Comparison of ENCODE assay signal across 18 cellular contexts in genomic region chr1:232902766-232903357, GRCh38. TPM values are rescaled to one million over a fixed set of nuclear protein-coding genes. Genes with fewer than 3 reads are reported as not detected.
DNase-seq lines count a peak whose midpoint lies in the region; ATAC-seq and TF ChIP-seq lines count a peak whose summit lies in the region.
"Had no signal": no experiment of that assay in that cellular context is flagged by ENCODE, and none has a peak within 500 bp of the region (broad histone marks: within the 10 kb centered on the region; RNA-seq: fewer than 3 reads in every experiment).

No MANE protein-coding gene starts in this region.

- peak; percentile 62 for DNase-seq in SK-N-DZ (ENCODE audit: low spot score)
- DNase-seq in left colon = peak; percentile 64 to 72
- no peak for DNase-seq in psoas muscle
- no peak for DNase-seq in activated CD8-positive, alpha-beta memory T cell treated with anti-CD3 and anti-CD28 coated beads, Interleukin-2, amount 50 U/mL, for 48 hours
- DNase-seq: ACHN; BE2C; C1 segment of cervical spinal cord; CD4-positive, CD25-positive, alpha-beta regulatory T cell; CD8-positive, alpha-beta memory T cell; COR-L47; GM23248; KBM-7 had no signal

- H3K36me3 ChIP-seq in psoas muscle (ENCODE audit: insufficient read depth in 1 of 2, low read depth in 1 of 2) = no peaks in the 10 kb centered on the region
- H3K36me3 ChIP-seq: BE2C, HAP-1 had no signal

- peaks cover 37% of the 10 kb centered on the region for H3K4me1 Mint-ChIP-seq in nephron
- H3K4me1 Mint-ChIP-seq: IgD-negative memory B cell had no signal

- H3K27me3 Mint-ChIP-seq in nephron (ENCODE audit: low read depth) = peaks cover 7% of the 10 kb centered on the region

- no peaks in the 10 kb centered on the region for H3K9me3 Mint-ChIP-seq in nephron
- H3K9me3 Mint-ChIP-seq: CD4-positive, CD25-positive, alpha-beta regulatory T cell; CD8-positive, alpha-beta memory T cell; IgD-negative memory B cell had no signal

- H3K27me3 ChIP-seq in psoas muscle (ENCODE audit: insufficient read depth in 3 of 3, low read length in 2 of 3) = no peaks in the 10 kb centered on the region
- H3K27me3 ChIP-seq: BE2C had no signal

- peak overlapping the region in 2 of 3 experiments; percentile 67 to 72 for H3K27ac Mint-ChIP-seq in nephron

- WGBS in psoas muscle, 3 donors = 76 to 82% (median 76%) methylated on average over 4 of the region's 4 CpGs

- no peak overlapping the region for H3K27ac ChIP-seq in psoas muscle
- H3K27ac ChIP-seq: GM23248, HL-60 had no signal

- intact Hi-C loops in left colon (cut with DNase I, micrococcal nuclease) = no loop called here
- intact Hi-C loops in psoas muscle (cut with DNase I) = no loop called here

- ATAC-seq in left colon (peak; percentile 77), GM21723 (IDR thresholded peaks at IDR 0.05; ENCODE audit: unreplicated experiment) (no peak), psoas muscle (no peak), HG02884 (IDR thresholded peaks at IDR 0.05; ENCODE audit: unreplicated experiment) (no peak)

- no peak for TF ChIP-seq CTCF in nephron (IDR thresholded peaks at IDR 0.05; ENCODE audit: unreplicated experiment in 3 of 3)
- TF ChIP-seq CTCF in psoas muscle (IDR thresholded peaks at IDR 0.05) = no peak

- no peak overlapping the region for H3K4me3 Mint-ChIP-seq in nephron
- H3K4me3 Mint-ChIP-seq: CD4-positive, CD25-positive, alpha-beta regulatory T cell; CD8-positive, alpha-beta memory T cell; IgD-negative memory B cell had no signal

- H3K4me1 ChIP-seq in psoas muscle = peaks cover 32% of the 10 kb centered on the region
- H3K4me1 ChIP-seq: BE2C, HAP-1 had no signal

- H3K4me3 ChIP-seq in psoas muscle = no peak overlapping the region
- H3K4me3 ChIP-seq: GM23248, HAP-1 had no signal

- no peaks in the 10 kb centered on the region for H3K9me3 ChIP-seq in psoas muscle
- H3K9me3 ChIP-seq: BE2C, HAP-1 had no signal

- no peaks in the 10 kb centered on the region for H3K36me3 Mint-ChIP-seq in nephron (ENCODE audit: low read depth)
- H3K36me3 Mint-ChIP-seq: CD4-positive, CD25-positive, alpha-beta regulatory T cell; IgD-negative memory B cell had no signal

RNA-seq across cellular contexts. Expression of gene NTPCR, which starts 47.5 kb away (rescaled TPM):
- 54.2 and 68.1 TPM in 2 replicates for polyA plus RNA-seq in SK-N-DZ (2014; cell fraction: cytosol; rRNA removed)
- polyA plus RNA-seq in SK-N-DZ (2014; cell fraction: nucleus; rRNA removed) = 34.2 and 38.7 TPM in 2 replicates
- total RNA-seq in left colon (10 to 100 TPM; 51.2 to 54.0 TPM), psoas muscle (10 to 100 TPM; 37.2 to 72.0 (median 62.2) TPM)
- 10 to 100 TPM; 34.8 to 75.1 (median 65.0) TPM for polyA plus RNA-seq in psoas muscle

Comparison
In these comparisons a context has a peak if more than half of its experiments do, and no peak if none do; other contexts are left out.
1. DNase-seq: peak in SK-N-DZ (single experiment) and left colon (2 of 2); none in psoas muscle (0 of 2) and activated CD8-positive, alpha-beta memory T cell treated with anti-CD3 and anti-CD28 coated beads, Interleukin-2, amount 50 U/mL, for 48 hours (single experiment).